In the genomic region with DNA sequence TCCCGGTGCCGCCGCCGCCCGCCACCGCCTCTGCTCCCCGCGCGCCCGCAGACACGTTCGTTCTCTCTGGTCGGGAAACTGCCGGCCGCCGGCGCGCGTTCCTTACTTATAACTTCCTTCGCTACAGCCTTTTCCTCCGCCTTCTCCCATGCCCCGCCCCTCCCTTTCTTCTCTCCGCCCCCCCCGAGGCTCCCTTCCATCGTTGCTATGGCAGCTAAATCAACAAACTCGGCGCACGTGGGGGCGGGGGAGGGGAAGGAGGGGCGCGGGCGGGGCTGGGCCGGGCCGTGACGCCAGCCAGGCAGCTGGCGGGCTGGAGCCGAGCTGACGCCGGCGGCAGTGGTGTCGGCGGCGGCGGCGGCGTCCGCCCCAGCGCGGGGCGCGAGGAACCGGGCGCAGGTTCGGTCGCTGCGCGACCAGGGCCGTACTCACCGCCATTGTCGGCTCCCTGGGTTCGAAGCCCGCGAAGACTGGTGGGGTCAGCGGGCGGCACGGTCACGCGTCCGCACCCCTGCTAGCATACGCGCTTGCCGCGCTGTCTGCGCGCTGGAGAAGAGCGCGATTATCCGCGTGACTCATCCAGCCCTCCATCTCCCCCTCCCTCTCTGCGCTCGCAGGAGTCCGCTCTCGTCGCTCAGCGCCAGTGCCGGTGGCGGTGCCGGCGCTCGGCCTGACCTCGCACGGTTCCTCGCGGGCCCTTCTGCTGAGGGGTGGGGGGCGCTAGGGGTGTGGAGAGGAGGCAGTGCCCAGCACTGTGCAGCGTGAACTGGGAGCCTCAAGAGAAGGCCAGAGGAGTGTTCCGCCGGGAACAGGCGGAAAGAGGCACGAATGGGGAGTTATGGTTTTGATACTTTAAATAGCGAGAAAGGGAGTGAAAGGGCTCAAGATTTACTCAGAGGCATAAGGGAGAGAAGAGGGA, we compare ENCODE assay signal across 8 cellular contexts. TPM values are rescaled to one million over a fixed set of nuclear protein-coding genes. Genes with fewer than 3 reads are reported as not detected.
DNase-seq lines count a peak whose midpoint lies in the region; ATAC-seq and TF ChIP-seq lines count a peak whose summit lies in the region.

Gene KLF4 (minus strand): TSS at position 83 of the 919 bp plus-strand sequence. CDS start 597 bp downstream, outside the sequence.

- H3K4me1 Mint-ChIP-seq in mesothelial cell of epicardium: peaks cover 33% of the 10 kb centered on the region

- peak; percentile 72 for ATAC-seq in GM19395 (IDR thresholded peaks at IDR 0.05; ENCODE audit: unreplicated experiment)
- ATAC-seq in HG03469 (IDR thresholded peaks at IDR 0.05; ENCODE audit: unreplicated experiment): peak; percentile 35

- no peaks in the 10 kb centered on the region for H3K36me3 Mint-ChIP-seq in mesothelial cell of epicardium

- H3K4me3 ChIP-seq in epithelial cell of esophagus (ENCODE audit: low read length): peak within 1 kb of the TSS; percentile 88

- peaks cover 73% of the 10 kb centered on the region for H3K27me3 Mint-ChIP-seq in mesothelial cell of epicardium (ENCODE audit: low read depth)

- H3K4me3 Mint-ChIP-seq in mesothelial cell of epicardium: peak within 1 kb of the TSS; percentile 83

- DNase-seq in Ammon's horn (ENCODE audit: low spot score) (peak; percentile 87), NCI-H82 (lab: John Stamatoyannopoulos, UW) (peak; percentile 95), epithelial cell of esophagus (ENCODE audit: low read depth) (peak; percentile 96), mesothelial cell of epicardium (ENCODE audit: low spot score in 2 of 2, unreplicated experiment in 2 of 2) (peak; percentile 87 to 88)
- DNase-seq in activated CD8-positive, alpha-beta memory T cell treated with anti-CD3 and anti-CD28 coated beads, Interleukin-2, amount 50 U/mL, for 48 hours: peak; percentile 78
- DNase-seq in stimulated activated CD8-positive, alpha-beta memory T cell treated with anti-CD3 and anti-CD28 coated beads, Interleukin-12 subunit alpha, Interleukin-12 subunit beta, amount 100 ng/mL, for 24 hours (ENCODE audit: extremely low read depth): peak; percentile 32

- peak within 1 kb of the TSS; percentile 87 for H3K27ac Mint-ChIP-seq in mesothelial cell of epicardium

- H3K9me3 Mint-ChIP-seq in mesothelial cell of epicardium: no peaks in the 10 kb centered on the region

- no peak for TF ChIP-seq CTCF in epithelial cell of esophagus (IDR thresholded peaks at IDR 0.05; ENCODE audit: insufficient read depth, low read depth, low read length, missing control alignments)
- no peak for TF ChIP-seq CTCF in mesothelial cell of epicardium (IDR thresholded peaks at IDR 0.05; ENCODE audit: unreplicated experiment)

RNA-seq across cellular contexts. Expression of gene KLF4, which starts in this region (rescaled TPM):
- total RNA-seq in mesothelial cell of epicardium: 14.7 to 18.0 TPM (median 17.0 TPM) in 3 replicates

Comparison
In these comparisons a context has a peak if more than half of its experiments do, and no peak if none do; other contexts are left out.
1. Peak in every context shown above with its lines: DNase-seq, ATAC-seq and H3K4me3 ChIP-seq.
2. DNase-seq: peak in every context shown above with its lines; median percentile 96 in epithelial cell of esophagus; 95 in NCI-H82; 88 in mesothelial cell of epicardium; 87 in Ammon's horn; 78 in activated CD8-positive, alpha-beta memory T cell treated with anti-CD3 and anti-CD28 coated beads, Interleukin-2, amount 50 U/mL, for 48 hours; 32 in stimulated activated CD8-positive, alpha-beta memory T cell treated with anti-CD3 and anti-CD28 coated beads, Interleukin-12 subunit alpha, Interleukin-12 subunit beta, amount 100 ng/mL, for 24 hours.